Comparison of ENCODE assay signal across 16 cellular contexts in genomic region chr10:43444313-43444712, GRCh38. TPM values are rescaled to one million over a fixed set of nuclear protein-coding genes. Genes with fewer than 3 reads are reported as not detected.
DNase-seq lines count a peak whose midpoint lies in the region; ATAC-seq and TF ChIP-seq lines count a peak whose summit lies in the region.
"Had no signal": no experiment of that assay in that cellular context is flagged by ENCODE, and none has a peak within 500 bp of the region (broad histone marks: within the 10 kb centered on the region; RNA-seq: fewer than 3 reads in every experiment).

No MANE protein-coding gene starts in this region.

- no peak overlapping the region for H3K27ac ChIP-seq in PC-9
- peak overlapping the region in 3 of 4 donors; percentile 56 to 80 (median 64) for H3K27ac ChIP-seq in esophagus squamous epithelium
- H3K27ac ChIP-seq: HL-60, SJCRH30 had no signal

- H3K4me1 ChIP-seq in PC-9 (replicated peaks; ENCODE audit: insufficient read depth) (0 out of 2 replicates have a peak, but pooled peaks cover 4% of the 10 kb centered on the region), esophagus squamous epithelium (peaks cover 3 to 16% (median 6%) of the 10 kb centered on the region in 3 donors)
- H3K4me1 ChIP-seq: SJCRH30 had no signal

- peaks cover 5% of the 10 kb centered on the region for H3K4me1 Mint-ChIP-seq in activated T-cell treated with anti-CD3 and anti-CD28 coated beads, Interleukin-2, amount 50 U/mL, for 72 hours (ENCODE audit: low read depth)

- H3K4me3 Mint-ChIP-seq in activated T-cell treated with anti-CD3 and anti-CD28 coated beads, Interleukin-2, amount 50 U/mL, for 72 hours: peak overlapping the region in 1 of 2 donors; percentile 53
- H3K4me3 Mint-ChIP-seq: HFFc6 had no signal

- TF ChIP-seq CTCF in PC-9 (conservative IDR thresholded peaks at IDR 0.05) (no peak), esophagus squamous epithelium (IDR thresholded peaks at IDR 0.05) (no peak)

- DNase-seq in activated T-cell treated with anti-CD3 and anti-CD28 coated beads, Interleukin-2, amount 50 U/mL, for 72 hours: no peak
- DNase-seq in activated T-cell treated with anti-CD3 and anti-CD28 coated beads for 4 hours: no peak
- peak; percentile 17 to 48 for DNase-seq in PC-9
- DNase-seq in esophagus squamous epithelium (lab: John Stamatoyannopoulos, UW): no peak
- DNase-seq in stimulated activated CD4-positive, alpha-beta T cell treated with anti-CD3 and anti-CD28 coated beads, Interleukin-2, amount 100 ng/mL, for 24 hours: no peak
- no peak for DNase-seq in LoVo (ENCODE audit: low spot score)
- DNase-seq in NOMO-1 treated with dmso at 0.1 percent for 144 hours (lab: John Stamatoyannopoulos, UW; ENCODE audit: unreplicated experiment): no peak
- DNase-seq: CD8-positive, alpha-beta memory T cell; EL; HFFc6; NCI-H1436 treated with DMSO at 0.1 percent for 48 hours; NCI-H2081; NCI-H82; RPMI8226; SJCRH30 had no signal

- H3K9me2 ChIP-seq in PC-9 (ENCODE audit: insufficient read depth): no peaks in the 10 kb centered on the region

- BruUV-seq in PC-9 (replicated peaks; lab: Mats Ljungman, UMichigan): no TSS peak

- no peak for TF ChIP-seq POLR2A in esophagus squamous epithelium (IDR thresholded peaks at IDR 0.05)

- H3K27me3 ChIP-seq in PC-9 (ENCODE audit: insufficient read depth, low read depth) (no peaks in the 10 kb centered on the region), esophagus squamous epithelium (no peaks in the 10 kb centered on the region)
- H3K27me3 ChIP-seq: SJCRH30 had no signal

- H3K4me3 ChIP-seq in PC-9 (no peak overlapping the region), esophagus squamous epithelium (no peak overlapping the region)
- H3K4me3 ChIP-seq: SJCRH30 had no signal

- H3K27ac Mint-ChIP-seq in activated T-cell treated with anti-CD3 and anti-CD28 coated beads, Interleukin-2, amount 50 U/mL, for 72 hours: peak overlapping the region; percentile 54
- H3K27ac Mint-ChIP-seq: HFFc6 had no signal

- no peaks in the 10 kb centered on the region for H3K79me2 ChIP-seq in PC-9 (ENCODE audit: low read depth)

- ATAC-seq in activated T-cell treated with anti-CD3 and anti-CD28 coated beads, Interleukin-2, amount 50 U/mL, for 72 hours (replicated peaks in 1 of 2): no peak

- no peaks in the 10 kb centered on the region for H3K27me3 Mint-ChIP-seq in activated T-cell treated with anti-CD3 and anti-CD28 coated beads, Interleukin-2, amount 50 U/mL, for 72 hours (ENCODE audit: low read depth)
- H3K27me3 Mint-ChIP-seq: CD8-positive, alpha-beta memory T cell had no signal

- H4K20me1 ChIP-seq in PC-9 (ENCODE audit: insufficient read depth): no peaks in the 10 kb centered on the region

- POLR2A ChIA-PET in PC-9 (lab: Charles Lee; ENCODE audit: unreplicated experiment): interaction anchor here (0.7 kb wide), 2 partner anchors 41 to 112 kb away, joined by 4 to 6 read pairs; no protein-coding TSS in a partner anchor

- peaks cover 3 to 11% of the 10 kb centered on the region in 2 donors for H3K36me3 Mint-ChIP-seq in activated T-cell treated with anti-CD3 and anti-CD28 coated beads, Interleukin-2, amount 50 U/mL, for 72 hours (ENCODE audit: insufficient read depth in 2 of 2)

- CTCF ChIA-PET in PC-9 (lab: Charles Lee): no interaction called here

- WGBS in esophagus squamous epithelium, 2 donors: 62 to 71% methylated on average over 6 of the region's 6 CpGs

- H3K4me2 ChIP-seq in PC-9: no peak overlapping the region

- no peaks in the 10 kb centered on the region for H3K9me3 ChIP-seq in PC-9 (ENCODE audit: insufficient read depth, low read depth)
- H3K9me3 ChIP-seq in esophagus squamous epithelium: no peaks in the 10 kb centered on the region
- H3K9me3 ChIP-seq: SJCRH30 had no signal

- peaks cover 0 to 2% of the 10 kb centered on the region in 2 donors for H3K9me3 Mint-ChIP-seq in activated T-cell treated with anti-CD3 and anti-CD28 coated beads, Interleukin-2, amount 50 U/mL, for 72 hours

- intact Hi-C loops in PC-9 (cut with micrococcal nuclease; ENCODE audit: unreplicated experiment) (no loop called here), esophagus squamous epithelium (cut with DNase I) (no loop called here)

- no peak overlapping the region for H2AFZ ChIP-seq in PC-9

- no peaks in the 10 kb centered on the region for H3K36me3 ChIP-seq in PC-9 (ENCODE audit: low read depth)
- no peaks in the 10 kb centered on the region for H3K36me3 ChIP-seq in esophagus squamous epithelium
- H3K36me3 ChIP-seq: SJCRH30 had no signal

- H3F3A ChIP-seq in PC-9 (ENCODE audit: insufficient read depth, low read depth): peaks cover 19% of the 10 kb centered on the region; the same call in 1 of the 2 replicates

RNA-seq across cellular contexts. Expression of gene ZNF487, which starts 7.4 kb away (rescaled TPM):
- 1 to 10 TPM; 2.9 to 3.6 TPM for total RNA-seq in activated T-cell treated with anti-CD3 and anti-CD28 coated beads, Interleukin-2, amount 50 U/mL, for 72 hours
- total RNA-seq in PC-9 (2021) (11.8 and 14.5 TPM in 2 replicates), esophagus squamous epithelium (1 to 10 TPM; 1.7 to 4.6 (median 4.2) TPM)

RNA-seq across cellular contexts. Expression of gene HNRNPF, which starts 35.3 kb away (rescaled TPM):
- total RNA-seq in activated T-cell treated with anti-CD3 and anti-CD28 coated beads, Interleukin-2, amount 50 U/mL, for 72 hours: 100 to 1,000 TPM; 412 to 475 TPM
- total RNA-seq in PC-9 (2021) (267 and 337 TPM in 2 replicates), esophagus squamous epithelium (100 to 1,000 TPM; 154 to 229 (median 189) TPM)

Comparison
In these comparisons a context has a peak if more than half of its experiments do, and no peak if none do; other contexts are left out.
1. DNase-seq: peak in PC-9 (2 of 2); none in activated T-cell treated with anti-CD3 and anti-CD28 coated beads, Interleukin-2, amount 50 U/mL, for 72 hours (0 of 2), activated T-cell treated with anti-CD3 and anti-CD28 coated beads for 4 hours (single experiment), esophagus squamous epithelium (single experiment), stimulated activated CD4-positive, alpha-beta T cell treated with anti-CD3 and anti-CD28 coated beads, Interleukin-2, amount 100 ng/mL, for 24 hours (0 of 2), LoVo (single experiment) and NOMO-1 treated with dmso at 0.1 percent for 144 hours (single experiment).